9 cellular contexts compared by ENCODE assay signal in the genomic region with DNA sequence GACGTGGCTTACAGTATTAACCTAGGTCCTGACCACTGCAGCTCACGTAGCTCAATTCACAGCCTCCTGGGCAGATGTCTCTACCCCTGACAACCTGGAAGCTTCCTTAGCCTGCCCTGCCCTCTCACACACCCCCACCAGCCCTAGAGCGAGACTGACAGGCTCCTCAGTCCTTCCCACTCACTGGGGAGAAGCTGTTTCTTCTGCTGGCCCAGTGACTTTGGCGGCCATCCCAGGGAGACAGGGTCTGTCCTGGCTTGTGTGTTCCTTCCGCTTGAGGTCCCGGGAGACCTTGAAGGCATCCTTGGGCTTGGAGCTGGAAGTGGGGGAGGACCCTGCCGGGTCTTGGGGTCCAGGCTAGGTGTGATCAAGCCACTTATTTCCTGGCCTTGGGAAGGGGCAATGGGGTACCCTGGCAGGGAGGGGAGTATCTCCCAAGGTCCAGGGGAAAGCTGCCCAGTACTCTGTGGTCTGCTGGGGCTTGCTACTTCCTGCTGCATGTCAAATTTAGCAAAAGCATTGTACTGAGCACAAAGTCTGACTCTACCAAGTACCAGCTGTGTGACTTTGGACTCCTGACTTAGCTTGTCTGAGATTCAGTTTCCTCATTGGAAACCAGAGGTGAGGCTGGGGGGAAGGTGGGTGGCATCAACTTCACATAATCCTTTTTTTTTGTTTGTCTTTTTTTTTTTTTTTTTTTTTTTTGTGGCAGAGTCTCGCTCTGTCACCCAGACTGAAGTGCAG. TPM values are rescaled to one million over a fixed set of nuclear protein-coding genes. Genes with fewer than 3 reads are reported as not detected.
DNase-seq lines count a peak whose midpoint lies in the region; ATAC-seq and TF ChIP-seq lines count a peak whose summit lies in the region.
"Had no signal": no experiment of that assay in that cellular context is flagged by ENCODE, and none has a peak within 500 bp of the region (broad histone marks: within the 10 kb centered on the region; RNA-seq: fewer than 3 reads in every experiment).

No MANE protein-coding gene starts in this region.

- intact Hi-C loops in PC-3 (cut with micrococcal nuclease): no loop called here
- intact Hi-C loops in upper lobe of right lung (cut with DNase I): no loop called here

- H3K4me3 Mint-ChIP-seq in neural progenitor cell: peak overlapping the region; percentile 98

- H3K79me2 ChIP-seq in PC-3 (ENCODE audit: low read length): peaks cover 21% of the 10 kb centered on the region
- peaks cover 35% of the 10 kb centered on the region for H3K79me2 ChIP-seq in neural progenitor cell (ENCODE audit: low read depth)

- no peaks in the 10 kb centered on the region for H3F3A ChIP-seq in PC-3 (ENCODE audit: low read length, unreplicated experiment)
- H3F3A ChIP-seq in neural progenitor cell (ENCODE audit: low read depth): peaks cover 8% of the 10 kb centered on the region

- H3K36me3 Mint-ChIP-seq in neural progenitor cell: peaks cover 7% of the 10 kb centered on the region

- H3K9ac ChIP-seq in BLaER1 (peak overlapping the region; percentile 91), PC-3 (ENCODE audit: low read length) (no peak overlapping the region), neural progenitor cell (no peak overlapping the region)

- BruUV-seq in PC-3 (replicated peaks; lab: Mats Ljungman, UMichigan): no TSS peak

- H3K4me1 Mint-ChIP-seq in neural progenitor cell: peaks cover 22% of the 10 kb centered on the region

- H3K27me3 Mint-ChIP-seq in neural progenitor cell (ENCODE audit: insufficient read depth, low read depth): peaks cover 8% of the 10 kb centered on the region

- H3K4me2 ChIP-seq in BLaER1 (peak overlapping the region; percentile 98), PC-3 (ENCODE audit: low read length) (peak overlapping the region; percentile 94), neural progenitor cell (peak overlapping the region; percentile 96)

- DNase-seq in PC-3: no peak
- DNase-seq in neural progenitor cell (ENCODE audit: low spot score): no peak
- no peak for DNase-seq in MV-4-11 (lab: John Stamatoyannopoulos, UW)
- DNase-seq in RKO (ENCODE audit: low spot score): no peak
- no peak for DNase-seq in upper lobe of right lung
- DNase-seq in activated CD4-positive, alpha-beta T cell treated with anti-CD3 and anti-CD28 coated beads for 1 hour: no peak
- DNase-seq: GF-D8 had no signal

- no peak overlapping the region for H3K27ac Mint-ChIP-seq in neural progenitor cell

- no peak overlapping the region for H2AFZ ChIP-seq in PC-3 (ENCODE audit: low read length)
- no peak overlapping the region for H2AFZ ChIP-seq in neural progenitor cell (replicated peaks)

- H3K9me2 ChIP-seq in PC-3 (replicated peaks; ENCODE audit: low read length): no peaks in the 10 kb centered on the region

- H3K4me1 ChIP-seq in BLaER1 (peaks cover 28% of the 10 kb centered on the region), PC-3 (ENCODE audit: insufficient read depth, low read length) (peaks cover 8% of the 10 kb centered on the region; the same call in 1 of the 2 replicates), esophagus (ENCODE audit: control insufficient read depth in 2 of 2, insufficient read depth in 2 of 2, low read length in 1 of 2) (peaks cover 8 to 15% of the 10 kb centered on the region in 2 donors), neural progenitor cell (peaks cover 4% of the 10 kb centered on the region), upper lobe of right lung (peaks cover 13% of the 10 kb centered on the region)

- CTCF ChIA-PET in PC-3 (lab: Charles Lee): interaction anchor here (0.6 kb wide), 1 partner anchor 197 kb away, joined by 3 read pairs; no protein-coding TSS in a partner anchor

- H3K4me3 ChIP-seq in BLaER1 (peak overlapping the region; percentile 98), PC-3 (ENCODE audit: low read length) (peak overlapping the region; percentile 78; the same call in 1 of the 2 replicates), esophagus (ENCODE audit: low read depth in 1 of 2, low read length in 2 of 2) (peak overlapping the region; percentile 0 to 87), neural progenitor cell (no peak overlapping the region), upper lobe of right lung (no peak overlapping the region)

- H3K36me3 ChIP-seq in BLaER1 (peaks cover 34% of the 10 kb centered on the region), PC-3 (ENCODE audit: low read depth, low read length) (no peaks in the 10 kb centered on the region), esophagus (ENCODE audit: control insufficient read depth in 2 of 2, insufficient read depth in 2 of 2, low read length in 1 of 2) (peaks cover 5 to 18% of the 10 kb centered on the region in 2 donors), neural progenitor cell (no peaks in the 10 kb centered on the region), upper lobe of right lung (peaks cover 24% of the 10 kb centered on the region)

- TF ChIP-seq CTCF in PC-3 (conservative IDR thresholded peaks at IDR 0.05; ENCODE audit: low read depth, low read length) (no peak), neural progenitor cell (IDR thresholded peaks at IDR 0.05) (no peak), upper lobe of right lung (IDR thresholded peaks at IDR 0.05) (no peak)

- H4K20me1 ChIP-seq in BLaER1 (peaks cover 25% of the 10 kb centered on the region), PC-3 (ENCODE audit: low read length) (no peaks in the 10 kb centered on the region), neural progenitor cell (ENCODE audit: low read depth) (peaks cover 13% of the 10 kb centered on the region)

- ATAC-seq in PC-3: no peak
- no peak for ATAC-seq in upper lobe of right lung

- POLR2A ChIA-PET in PC-3 (lab: Charles Lee; ENCODE audit: unreplicated experiment): no interaction called here

- no peaks in the 10 kb centered on the region for H3K27me3 ChIP-seq in BLaER1
- no peaks in the 10 kb centered on the region for H3K27me3 ChIP-seq in PC-3 (ENCODE audit: low read length)
- no peaks in the 10 kb centered on the region for H3K27me3 ChIP-seq in esophagus (ENCODE audit: control insufficient read depth in 1 of 2, insufficient read depth in 2 of 2, low read length in 2 of 2)
- no peaks in the 10 kb centered on the region for H3K27me3 ChIP-seq in neural progenitor cell
- no peaks in the 10 kb centered on the region for H3K27me3 ChIP-seq in upper lobe of right lung

- no peaks in the 10 kb centered on the region for H3K9me3 Mint-ChIP-seq in neural progenitor cell

- no peaks in the 10 kb centered on the region for H3K9me3 ChIP-seq in BLaER1
- no peaks in the 10 kb centered on the region for H3K9me3 ChIP-seq in PC-3 (ENCODE audit: low read length)
- no peaks in the 10 kb centered on the region for H3K9me3 ChIP-seq in esophagus (ENCODE audit: control insufficient read depth in 2 of 2, insufficient read depth in 1 of 2, low read depth in 1 of 2, low read length in 1 of 2)
- no peaks in the 10 kb centered on the region for H3K9me3 ChIP-seq in neural progenitor cell (ENCODE audit: low read depth)
- H3K9me3 ChIP-seq in upper lobe of right lung: no peaks in the 10 kb centered on the region

- H3K27ac ChIP-seq in BLaER1 (no peak overlapping the region), PC-3 (ENCODE audit: low read length) (no peak overlapping the region), esophagus (ENCODE audit: low read depth in 2 of 2, low read length in 1 of 2) (peak overlapping the region; percentile 48 to 90), neural progenitor cell (no peak overlapping the region), upper lobe of right lung (no peak overlapping the region)

- WGBS in esophagus, 2 donors: 45 to 53% methylated on average over 8 of the region's 8 CpGs

RNA-seq across cellular contexts. Expression of gene MIGA2, which starts 1.9 kb away (rescaled TPM):
- total RNA-seq in PC-3 (2014; rRNA removed) (29.6 TPM in 2 replicates), neural progenitor cell (ENCODE audit: low replicate concordance) (10.8 and 39.1 TPM in 2 replicates), upper lobe of right lung (20.7 TPM)
- 10 to 100 TPM; 25.5 to 36.2 TPM for polyA plus RNA-seq in esophagus

RNA-seq across cellular contexts. Expression of gene SH3GLB2, which starts 10.2 kb away (rescaled TPM):
- 44.1 and 60.4 TPM in 2 replicates for total RNA-seq in PC-3 (2014; rRNA removed)
- polyA plus RNA-seq in esophagus: 100 to 1,000 TPM; 144 to 183 TPM
- 45.7 and 98.8 TPM in 2 replicates for total RNA-seq in neural progenitor cell (ENCODE audit: low replicate concordance)
- total RNA-seq in upper lobe of right lung: 88.4 TPM

RNA-seq across cellular contexts. Expression of gene DOLPP1, which starts 42.6 kb away (rescaled TPM):
- total RNA-seq in PC-3 (2014; rRNA removed) (27.3 and 37.1 TPM in 2 replicates), neural progenitor cell (ENCODE audit: low replicate concordance) (25.1 and 39.0 TPM in 2 replicates), upper lobe of right lung (13.2 TPM)
- 10 to 100 TPM; 11.4 to 16.5 TPM for polyA plus RNA-seq in esophagus

Comparison
In these comparisons a context has a peak if more than half of its experiments do, and no peak if none do; other contexts are left out.
1. H3K27ac ChIP-seq: peak in esophagus (2 of 2); none in BLaER1 (single experiment), PC-3 (single experiment), neural progenitor cell (single experiment) and upper lobe of right lung (single experiment).
2. H3K4me3 ChIP-seq: peak in BLaER1 (single experiment), PC-3 (single experiment) and esophagus (2 of 2); none in neural progenitor cell (single experiment) and upper lobe of right lung (single experiment).
3. Peak in every context shown above with its lines, with median percentiles within 50 percentile points of each other: H3K4me2 ChIP-seq.